ENCODE assay signal across 8 cellular contexts in genomic region chr11:75351541-75352416, GRCh38. TPM values are rescaled to one million over a fixed set of nuclear protein-coding genes. Genes with fewer than 3 reads are reported as not detected.
DNase-seq lines count a peak whose midpoint lies in the region; ATAC-seq and TF ChIP-seq lines count a peak whose summit lies in the region.

Gene ARRB1 (minus strand): TSS chr11:75351661. CDS start chr11:75351607, 54 bp downstream.

- no peaks in the 10 kb centered on the region for H4K20me1 ChIP-seq in PC-9 (ENCODE audit: insufficient read depth)

- peaks cover 40% of the 10 kb centered on the region for H3F3A ChIP-seq in PC-9 (ENCODE audit: insufficient read depth, low read depth)

- peak within 1 kb of the TSS; percentile 94 for H3K4me2 ChIP-seq in PC-9

- H3K4me3 Mint-ChIP-seq in neural crest cell, result peak within 1 kb of the TSS; percentile 92

- CTCF ChIA-PET in PC-9 (lab: Charles Lee), result interaction anchor here (0.7 kb wide), 1 partner anchor 36 kb away, joined by 3 read pairs; no protein-coding TSS in a partner anchor

- peak within 1 kb of the TSS; percentile 97 for H2AFZ ChIP-seq in PC-9

- H3K9me3 ChIP-seq in PC-9 (ENCODE audit: insufficient read depth, low read depth) (no peaks in the 10 kb centered on the region), tibial artery (no peaks in the 10 kb centered on the region)

- H3K36me3 ChIP-seq in PC-9 (ENCODE audit: low read depth) (no peaks in the 10 kb centered on the region), tibial artery (no peaks in the 10 kb centered on the region)

- H3K27me3 ChIP-seq in PC-9 (ENCODE audit: insufficient read depth, low read depth), result no peaks in the 10 kb centered on the region
- H3K27me3 ChIP-seq in tibial artery, result no peaks in the 10 kb centered on the region

- peaks cover 56% of the 10 kb centered on the region for H3K4me1 Mint-ChIP-seq in neural crest cell

- H3K27ac Mint-ChIP-seq in neural crest cell (ENCODE audit: unreplicated experiment), result peak within 1 kb of the TSS; percentile 98

- no peaks in the 10 kb centered on the region for H3K9me2 ChIP-seq in PC-9 (ENCODE audit: insufficient read depth)

- peaks cover 41% of the 10 kb centered on the region; the same call in 1 of the 2 replicates for H3K79me2 ChIP-seq in PC-9 (ENCODE audit: low read depth)

- TF ChIP-seq CTCF in PC-9 (conservative IDR thresholded peaks at IDR 0.05) (no peak; the same call in 1 of the 2 replicates), fibroblast of villous mesenchyme (IDR thresholded peaks at IDR 0.05; ENCODE audit: insufficient read depth, low read depth, low read length) (peak; percentile 11), neural crest cell (conservative IDR thresholded peaks at IDR 0.05) (no peak), tibial artery (IDR thresholded peaks at IDR 0.05) (no peak)

- POLR2A ChIA-PET in PC-9 (lab: Charles Lee; ENCODE audit: unreplicated experiment), result interaction anchor here (0.6 to 0.7 kb wide), 4 partner anchors 13 to 76 kb away, joined by 3 to 14 read pairs (median 3); no protein-coding TSS in a partner anchor

- no peaks in the 10 kb centered on the region for H3K9me3 Mint-ChIP-seq in neural crest cell

- H3K36me3 Mint-ChIP-seq in neural crest cell (ENCODE audit: low read depth), result no peaks in the 10 kb centered on the region

- H3K4me3 ChIP-seq in PC-9, result peak within 1 kb of the TSS; percentile 87
- H3K4me3 ChIP-seq in fibroblast of villous mesenchyme (ENCODE audit: low read depth, low read length), result peak within 1 kb of the TSS; percentile 76
- H3K4me3 ChIP-seq in tibial artery, result peak within 1 kb of the TSS; percentile 54 to 63

- no TSS peak for BruUV-seq in PC-9 (replicated peaks; lab: Mats Ljungman, UMichigan)

- peaks cover 5% of the 10 kb centered on the region for H3K27me3 Mint-ChIP-seq in neural crest cell (ENCODE audit: low read depth)

- H3K4me1 ChIP-seq in PC-9 (replicated peaks; ENCODE audit: insufficient read depth), result peaks cover 61% of the 10 kb centered on the region
- peaks cover 0 to 54% (median 32%) of the 10 kb centered on the region in 4 donors for H3K4me1 ChIP-seq in tibial artery

- ATAC-seq in HG03108 (IDR thresholded peaks at IDR 0.05; ENCODE audit: unreplicated experiment), result no peak

- intact Hi-C loops in PC-9 (cut with micrococcal nuclease; ENCODE audit: unreplicated experiment) (loop anchor here (1.0 kb wide), 1 partner anchor 29 kb away; no protein-coding TSS in a partner anchor), tibial artery (cut with DNase I; ENCODE audit: low total_unique reads) (no loop called here)

- DNase-seq in SHP77 (lab: John Stamatoyannopoulos, UW) (peak; percentile 43 to 78), SHP77 treated with DMSO at 0.1 percent for 48 hours (lab: John Stamatoyannopoulos, UW) (no peak), PC-9 (peak in 1 of 2 experiments; percentile 70), fibroblast of villous mesenchyme (ENCODE audit: low read depth) (peak; percentile 64), neural crest cell (ENCODE audit: low read depth, low spot score) (peak; percentile 51), tibial artery (peak; percentile 54 to 76)
- DNase-seq in activated effector memory CD4-positive, alpha-beta T cell treated with anti-CD3 and anti-CD28 coated beads, Interleukin-2, amount 50 U/mL, for 16 hours, result peak; percentile 87

- H3K27ac ChIP-seq in PC-9 (no peak within 1 kb of the TSS), tibial artery (peak within 1 kb of the TSS; percentile 60 to 65)

RNA-seq across cellular contexts. Expression of gene ARRB1, which starts in this region (rescaled TPM):
- total RNA-seq in PC-9 (2021), result 31.8 and 43.6 TPM in 2 replicates
- total RNA-seq in fibroblast of villous mesenchyme, result 27.1 and 33.2 TPM in 2 replicates
- total RNA-seq in neural crest cell, result 53.8 and 56.5 TPM in 2 replicates
